Comparison of ENCODE assay signal across 3 cellular contexts in the genomic region with DNA sequence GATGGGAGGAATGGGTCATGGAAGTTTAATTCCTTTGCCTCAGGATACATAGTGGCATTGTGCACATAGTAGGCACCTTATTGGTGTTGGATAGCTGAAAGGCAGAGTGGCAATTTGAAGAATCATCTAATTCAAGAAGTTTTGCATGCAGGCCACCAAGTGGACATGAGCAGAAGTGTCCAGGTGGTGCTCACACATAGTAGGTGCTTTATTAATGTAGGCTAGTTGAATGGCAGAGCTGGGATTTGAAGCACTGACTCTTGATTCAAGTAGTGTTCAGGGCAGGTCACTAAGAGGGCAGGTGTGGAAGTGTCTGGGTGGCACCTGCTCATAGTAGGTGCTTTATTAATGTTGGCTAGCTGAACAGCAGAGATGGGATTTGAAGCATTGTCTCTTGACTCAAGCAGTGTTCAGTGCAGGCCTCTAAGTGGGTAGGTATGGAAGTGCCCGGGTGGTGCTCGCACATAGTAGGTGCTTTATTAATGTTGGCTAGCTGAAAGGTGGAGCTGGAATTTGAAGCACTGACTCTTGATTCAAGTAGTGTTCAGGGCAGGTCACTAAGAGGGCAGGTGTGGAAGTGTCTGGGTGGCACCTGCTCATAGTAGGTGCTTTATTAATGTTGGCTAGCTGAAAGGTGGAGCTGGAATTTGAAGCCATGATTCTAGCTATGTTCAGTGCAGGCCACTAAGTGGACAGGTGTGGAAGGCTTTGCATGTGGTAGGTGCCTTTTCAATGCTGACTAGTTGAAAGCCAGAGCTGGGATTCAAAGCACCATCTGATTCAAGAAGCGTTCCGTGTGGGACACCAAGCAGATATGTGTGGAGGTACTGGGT. TPM values are rescaled to one million over a fixed set of nuclear protein-coding genes. Genes with fewer than 3 reads are reported as not detected.
"Had no signal": no experiment of that assay in that cellular context is flagged by ENCODE, and none has a peak within 500 bp of the region (broad histone marks: within the 10 kb centered on the region; RNA-seq: fewer than 3 reads in every experiment).

No MANE protein-coding gene starts in this region.

RNA-seq across cellular contexts. Expression of a gene that starts 58.3 kb away (rescaled TPM):
- total RNA-seq: endothelial cell of umbilical vein; naive thymus-derived CD8-positive, alpha-beta T cell; pulmonary artery endothelial cell had no signal
- polyA plus RNA-seq: endothelial cell of umbilical vein; naive thymus-derived CD8-positive, alpha-beta T cell had no signal
